ENCODE assay signal across 8 cellular contexts in genomic region chr6:150720774-150721233, GRCh38.
DNase-seq lines count a peak whose midpoint lies in the region; ATAC-seq and TF ChIP-seq lines count a peak whose summit lies in the region.

No MANE protein-coding gene starts in this region.

- POLR2A ChIA-PET in CD4-positive, alpha-beta T cell (lab: Charles Lee) = no interaction called here

- no peaks in the 10 kb centered on the region for H3K27me3 ChIP-seq in CD4-positive, alpha-beta T cell (ENCODE audit: control insufficient read depth, insufficient read depth, low read length)
- H3K27me3 ChIP-seq in esophagus squamous epithelium (no peaks in the 10 kb centered on the region), psoas muscle (ENCODE audit: insufficient read depth in 3 of 3, low read length in 2 of 3) (peaks cover 0 to 2% (median 0%) of the 10 kb centered on the region in 3 donors), H7 (ENCODE audit: control insufficient read depth, insufficient read depth, low read length) (no peaks in the 10 kb centered on the region)

- TF ChIP-seq POLR2A in esophagus squamous epithelium (IDR thresholded peaks at IDR 0.05) = no peak

- H3K9me3 ChIP-seq in CD4-positive, alpha-beta T cell (ENCODE audit: control insufficient read depth, low read length) = no peaks in the 10 kb centered on the region
- H3K9me3 ChIP-seq in esophagus squamous epithelium (no peaks in the 10 kb centered on the region), psoas muscle (no peaks in the 10 kb centered on the region)

- CTCF ChIA-PET in CD4-positive, alpha-beta T cell (lab: Charles Lee) = no interaction called here

- H3K4me1 Mint-ChIP-seq in CD4-positive, alpha-beta T cell (ENCODE audit: low read depth) = peaks cover 11% of the 10 kb centered on the region
- H3K4me1 Mint-ChIP-seq in stimulated activated naive CD8-positive, alpha-beta T cell treated with anti-CD3 and anti-CD28 coated beads, Interleukin-15, Interleukin-2, amounts not matched to agents 100 ng/mL and 50 ng/mL, for 24 hours (ENCODE audit: low read depth) = peaks cover 25% of the 10 kb centered on the region

- H3K4me3 ChIP-seq in esophagus squamous epithelium (peak overlapping the region in 1 of 4 donors; percentile 44), psoas muscle (no peak overlapping the region), H7 (ENCODE audit: insufficient read depth, low read depth, low read length) (no peak overlapping the region)

- no peaks in the 10 kb centered on the region for H3K36me3 ChIP-seq in esophagus squamous epithelium
- no peaks in the 10 kb centered on the region for H3K36me3 ChIP-seq in psoas muscle (ENCODE audit: insufficient read depth in 1 of 2, low read depth in 1 of 2)
- no peaks in the 10 kb centered on the region for H3K36me3 ChIP-seq in H7 (replicated peaks; ENCODE audit: control insufficient read depth, insufficient read depth, low read length)

- WGBS in esophagus squamous epithelium, 2 donors = 25% methylated on average over 5 of the region's 5 CpGs
- 49 to 59% (median 58%) methylated on average over 5 of the region's 5 CpGs for WGBS in psoas muscle, 3 donors

- no peak overlapping the region for H3K27ac ChIP-seq in CD4-positive, alpha-beta T cell (ENCODE audit: low read depth, low read length)
- peak overlapping the region in 3 of 4 donors; percentile 1 to 54 (median 25) for H3K27ac ChIP-seq in esophagus squamous epithelium
- no peak overlapping the region for H3K27ac ChIP-seq in psoas muscle

- no peaks in the 10 kb centered on the region for H3K9me3 Mint-ChIP-seq in CD4-positive, alpha-beta T cell
- H3K9me3 Mint-ChIP-seq in stimulated activated naive CD8-positive, alpha-beta T cell treated with anti-CD3 and anti-CD28 coated beads, Interleukin-15, Interleukin-2, amounts not matched to agents 100 ng/mL and 50 ng/mL, for 24 hours = no peaks in the 10 kb centered on the region

- H3K36me3 Mint-ChIP-seq in CD4-positive, alpha-beta T cell (ENCODE audit: low read depth) = no peaks in the 10 kb centered on the region
- peaks cover 4% of the 10 kb centered on the region for H3K36me3 Mint-ChIP-seq in stimulated activated naive CD8-positive, alpha-beta T cell treated with anti-CD3 and anti-CD28 coated beads, Interleukin-15, Interleukin-2, amounts not matched to agents 100 ng/mL and 50 ng/mL, for 24 hours (ENCODE audit: low read depth)

- no peak for TF ChIP-seq CTCF in CD4-positive, alpha-beta T cell (IDR thresholded peaks at IDR 0.05)
- TF ChIP-seq CTCF in esophagus squamous epithelium (IDR thresholded peaks at IDR 0.05) (peak in 1 of 6 experiments; percentile 20), psoas muscle (IDR thresholded peaks at IDR 0.05) (no peak)

- no peak overlapping the region for H3K4me3 Mint-ChIP-seq in CD4-positive, alpha-beta T cell
- H3K4me3 Mint-ChIP-seq in stimulated activated naive CD8-positive, alpha-beta T cell treated with anti-CD3 and anti-CD28 coated beads, Interleukin-15, Interleukin-2, amounts not matched to agents 100 ng/mL and 50 ng/mL, for 24 hours = peak overlapping the region; percentile 28

- ATAC-seq in CD4-positive, alpha-beta T cell (ENCODE audit: poor library complexity) = peak; percentile 34
- ATAC-seq in GM19023 (IDR thresholded peaks at IDR 0.05; ENCODE audit: unreplicated experiment) (peak; percentile 97), HG03060 (IDR thresholded peaks at IDR 0.05; ENCODE audit: low read depth, unreplicated experiment) (peak; percentile 92), psoas muscle (no peak)

- DNase-seq in CD4-positive, alpha-beta T cell = no peak
- peak; percentile 51 for DNase-seq in NCI-H510A (lab: John Stamatoyannopoulos, UW)
- DNase-seq in esophagus squamous epithelium (lab: John Stamatoyannopoulos, UW) = no peak
- DNase-seq in psoas muscle = no peak
- no peak for DNase-seq in H7

- intact Hi-C loops in CD4-positive, alpha-beta T cell (cut with DNase I, micrococcal nuclease) = no loop called here
- intact Hi-C loops in esophagus squamous epithelium (cut with DNase I) = no loop called here
- intact Hi-C loops in psoas muscle (cut with DNase I) = no loop called here

- H3K4me1 ChIP-seq in esophagus squamous epithelium = peaks cover 7 to 29% (median 8%) of the 10 kb centered on the region in 3 donors
- no peaks in the 10 kb centered on the region for H3K4me1 ChIP-seq in psoas muscle

- H3K27me3 Mint-ChIP-seq in CD4-positive, alpha-beta T cell = no peaks in the 10 kb centered on the region
- peaks cover 22% of the 10 kb centered on the region for H3K27me3 Mint-ChIP-seq in stimulated activated naive CD8-positive, alpha-beta T cell treated with anti-CD3 and anti-CD28 coated beads, Interleukin-15, Interleukin-2, amounts not matched to agents 100 ng/mL and 50 ng/mL, for 24 hours

- H3K27ac Mint-ChIP-seq in CD4-positive, alpha-beta T cell = no peak overlapping the region
- peak overlapping the region; percentile 36 for H3K27ac Mint-ChIP-seq in stimulated activated naive CD8-positive, alpha-beta T cell treated with anti-CD3 and anti-CD28 coated beads, Interleukin-15, Interleukin-2, amounts not matched to agents 100 ng/mL and 50 ng/mL, for 24 hours

Comparison
In these comparisons a context has a peak if more than half of its experiments do, and no peak if none do; other contexts are left out.
1. ATAC-seq: peak in CD4-positive, alpha-beta T cell (single experiment), GM19023 (single experiment) and HG03060 (single experiment); none in psoas muscle (0 of 4).
2. H3K27ac ChIP-seq: peak in esophagus squamous epithelium (3 of 4); none in CD4-positive, alpha-beta T cell (single experiment) and psoas muscle (single experiment).